ENCODE assay signal across 1 cellular context in genomic region chr17:29726721-29727252, GRCh38.
TF ChIP-seq lines count a peak whose summit lies in the region.

No MANE protein-coding gene starts in this region.

TF ChIP-seq in K562, 482 proteins besides CTCF, POLR2A, EP300 and RAD21 (continued from another document and continues in another):
- TF ChIP-seq ZNF318 (IDR thresholded peaks at IDR 0.05; ENCODE audit: borderline replicate concordance in 1 of 2, low read depth in 1 of 2) (0 out of 4 replicates have a peak, but pooled peaks of 1 of the 2 experiments have one; percentile 55), CREM (IDR thresholded peaks at IDR 0.05; ENCODE audit: low read depth) (peak; percentile 65), ZNF444 (CRISPR knock-in tag; IDR thresholded peaks at IDR 0.05) (0 out of 2 replicates have a peak, but pooled peaks have one; percentile 13), KDM1A (IDR thresholded peaks at IDR 0.05) (peak; percentile 81 to 85), NCOA1 (IDR thresholded peaks at IDR 0.05; ENCODE audit: low read depth) (peak; percentile 65; the same call in 1 of the 2 replicates), CCNT2 (IDR thresholded peaks at IDR 0.05; ENCODE audit: borderline replicate concordance, extremely low read depth, insufficient read length, low read depth, low read length) (peak; percentile 71), ID3 (CRISPR knock-in tag; IDR thresholded peaks at IDR 0.05) (no peak), ID3 (tag; IDR thresholded peaks at IDR 0.05) (no peak), CEBPG (CRISPR knock-in tag; IDR thresholded peaks at IDR 0.05) (no peak; the same call in 1 of the 2 replicates), CEBPG (tag; conservative IDR thresholded peaks at IDR 0.05 in 1 of 2, IDR thresholded peaks at IDR 0.05 in 1 of 2) (no peak), ATF1 (CRISPR knock-in tag; IDR thresholded peaks at IDR 0.05) (no peak), ATF1 (tag; IDR thresholded peaks at IDR 0.05) (peak; percentile 80), HDAC3 (IDR thresholded peaks at IDR 0.05; ENCODE audit: borderline replicate concordance, partially characterized antibody) (peak; percentile 95), RBM15 (IDR thresholded peaks at IDR 0.05; ENCODE audit: insufficient read depth, low read length) (no peak), NR4A1 (CRISPR knock-in tag; IDR thresholded peaks at IDR 0.05) (no peak), NR4A1 (tag; IDR thresholded peaks at IDR 0.05) (0 out of 2 replicates have a peak, but pooled peaks have one; percentile 13), MEIS2 (IDR thresholded peaks at IDR 0.05; ENCODE audit: partially characterized antibody) (peak; percentile 88), TBP (optimal IDR thresholded peaks at IDR 0.05; ENCODE audit: low read depth, low read length) (peak; percentile 23), EP400 (IDR thresholded peaks at IDR 0.05) (0 out of 2 replicates have a peak, but pooled peaks have one; percentile 17), PREB (CRISPR knock-in tag; IDR thresholded peaks at IDR 0.05) (no peak), CTCFL (IDR thresholded peaks at IDR 0.05; ENCODE audit: borderline replicate concordance, insufficient read depth, low read depth, low read length, poor library complexity, severe bottlenecking) (no peak), ZBTB8A (IDR thresholded peaks at IDR 0.05; ENCODE audit: partially characterized antibody) (no peak), STAT5A (IDR thresholded peaks at IDR 0.05; ENCODE audit: borderline replicate concordance, low read length) (peak; percentile 72), SMARCA4 (IDR thresholded peaks at IDR 0.05) (peak; percentile 93), ATF2 (CRISPR knock-in tag; IDR thresholded peaks at IDR 0.05) (no peak), TCF15 (CRISPR knock-in tag; IDR thresholded peaks at IDR 0.05) (no peak), ELF1 (tag; IDR thresholded peaks at IDR 0.05) (peak; percentile 41; the same call in 1 of the 2 replicates), NFIC (IDR thresholded peaks at IDR 0.05) (peak; percentile 72), TBL1XR1 (IDR thresholded peaks at IDR 0.05; ENCODE audit: low read length in 2 of 2) (peak in 1 of 2 experiments; percentile 93; a peak in 2 of 4 replicates), ZNF699 (CRISPR knock-in tag; IDR thresholded peaks at IDR 0.05; ENCODE audit: insufficient replicate concordance) (no peak), ARID3A (IDR thresholded peaks at IDR 0.05; ENCODE audit: borderline replicate concordance, low read depth, low read length) (peak; percentile 96), PHB (CRISPR knock-in tag; IDR thresholded peaks at IDR 0.05) (no peak), TAL1 (IDR thresholded peaks at IDR 0.05) (peak; percentile 85), SREBF2 (CRISPR knock-in tag; IDR thresholded peaks at IDR 0.05) (no peak), L3MBTL2 (IDR thresholded peaks at IDR 0.05) (peak; percentile 8; the same call in 1 of the 2 replicates), ZBTB49 (CRISPR knock-in tag; IDR thresholded peaks at IDR 0.05; ENCODE audit: borderline replicate concordance) (no peak), GTF2B (IDR thresholded peaks at IDR 0.05; ENCODE audit: extremely low read depth, insufficient read length) (no peak), TAF1 (IDR thresholded peaks at IDR 0.05; ENCODE audit: control insufficient read depth, extremely low read depth, insufficient read depth, low read length, severe bottlenecking) (no peak), FOS (IDR thresholded peaks at IDR 0.05; ENCODE audit: extremely low read depth, insufficient read length) (no peak), MNT (conservative IDR thresholded peaks at IDR 0.05) (peak; percentile 32 to 66; a peak in 2 of 4 replicates), CBX2 (IDR thresholded peaks at IDR 0.05; ENCODE audit: insufficient read depth, low read length, poor library complexity, severe bottlenecking) (no peak), NFXL1 (CRISPR knock-in tag; IDR thresholded peaks at IDR 0.05) (no peak), ZNF778 (CRISPR knock-in tag; IDR thresholded peaks at IDR 0.05) (no peak)
